ENCODE assay signal across 20 cellular contexts in the genomic region with DNA sequence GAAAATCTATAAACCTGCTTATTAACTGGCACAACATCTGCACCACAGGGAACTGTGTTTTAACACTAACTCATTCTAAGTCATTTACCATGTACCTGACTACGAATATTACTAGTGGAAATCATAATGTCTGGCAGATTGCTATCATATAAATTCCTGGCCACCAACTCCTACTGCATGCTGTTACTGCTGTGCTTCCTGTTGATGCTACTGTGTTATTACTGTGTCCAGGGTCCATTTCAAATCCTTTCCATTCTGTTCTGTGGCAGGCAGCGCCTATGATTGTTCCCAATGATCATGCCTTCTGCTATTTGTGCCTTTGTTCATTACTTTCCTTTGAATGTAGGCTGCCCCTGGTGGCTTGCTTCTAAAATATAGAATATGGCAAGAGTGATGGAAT. TPM values are rescaled to one million over a fixed set of nuclear protein-coding genes. Genes with fewer than 3 reads are reported as not detected.
DNase-seq lines count a peak whose midpoint lies in the region; ATAC-seq and TF ChIP-seq lines count a peak whose summit lies in the region.
"Had no signal": no experiment of that assay in that cellular context is flagged by ENCODE, and none has a peak within 500 bp of the region (broad histone marks: within the 10 kb centered on the region; RNA-seq: fewer than 3 reads in every experiment).

No MANE protein-coding gene starts in this region.

- peaks cover 3% of the 10 kb centered on the region for H3F3A ChIP-seq in SK-N-SH (replicated peaks; ENCODE audit: insufficient read depth)

- H3K36me3 Mint-ChIP-seq in chondrocyte (ENCODE audit: low read depth): peaks cover 3% of the 10 kb centered on the region
- H3K36me3 Mint-ChIP-seq: CD14-positive monocyte had no signal

- TF ChIP-seq CTCF in SK-N-SH (IDR thresholded peaks at IDR 0.05) (peak; percentile 15; the same call in 1 of the 2 replicates), chondrocyte (IDR thresholded peaks at IDR 0.05) (peak; percentile 23)

- 100% methylated on average over 2 of the region's 2 CpGs for WGBS in SK-N-SH (ENCODE audit: low lambda C conversion rate)

- DNase-seq in SK-N-SH: no peak
- DNase-seq in OCI-M1 (lab: John Stamatoyannopoulos, UW): peak; percentile 23
- DNase-seq in chondrocyte (ENCODE audit: low spot score): no peak
- DNase-seq in LoVo (ENCODE audit: low spot score): no peak
- DNase-seq in NK-92 treated with Interleukin-12 subunit alpha and Interleukin-12 subunit beta, amount 100 ng/mL, for 24 hours (lab: John Stamatoyannopoulos, UW): no peak
- DNase-seq: 8988T, GM23248, H9, HFFc6, KBM-7, NCI-H1105, NCI-H146, NCI-H2029, NCI-H446, NCI-H526 had no signal

- no peak overlapping the region for H3K9ac ChIP-seq in SK-N-SH
- H3K9ac ChIP-seq in skeletal muscle tissue (ENCODE audit: low read depth in 1 of 3, low read length in 3 of 3): no peak overlapping the region
- H3K9ac ChIP-seq: GM23248 had no signal

- H3K27ac ChIP-seq in SK-N-SH (ENCODE audit: low read depth in 2 of 2, low read length in 1 of 2): no peak overlapping the region
- H3K27ac ChIP-seq in skeletal muscle tissue (ENCODE audit: low read depth, low read length): peak overlapping the region; percentile 92
- H3K27ac ChIP-seq: GM23248 had no signal

- peaks cover 3% of the 10 kb centered on the region for H3K4me1 Mint-ChIP-seq in chondrocyte (ENCODE audit: low read depth)
- H3K4me1 Mint-ChIP-seq: CD14-positive monocyte, H9 had no signal

- H3K27me3 ChIP-seq in SK-N-SH (ENCODE audit: insufficient read depth) (no peaks in the 10 kb centered on the region), skeletal muscle tissue (ENCODE audit: control insufficient read depth in 3 of 3, insufficient read depth in 3 of 3, low read length in 3 of 3) (no peaks in the 10 kb centered on the region)

- POLR2A ChIA-PET in SK-N-SH (lab: Yijun Ruan, JAX): no interaction called here

- H3K36me3 ChIP-seq in SK-N-SH (replicated peaks in 1 of 2; ENCODE audit: control insufficient read depth in 1 of 2, insufficient read depth in 2 of 2, low read length in 1 of 2) (no peaks in the 10 kb centered on the region), skeletal muscle tissue (ENCODE audit: control insufficient read depth in 3 of 3, insufficient read depth in 3 of 3, low read length in 3 of 3) (no peaks in the 10 kb centered on the region)

- H3K4me3 ChIP-seq in SK-N-SH (ENCODE audit: low read depth in 2 of 2, low read length in 1 of 2) (no peak overlapping the region), skeletal muscle tissue (ENCODE audit: low read length in 3 of 3) (no peak overlapping the region)
- H3K4me3 ChIP-seq: GM12878, GM23248 had no signal

- H3K9me3 ChIP-seq in SK-N-SH (no peaks in the 10 kb centered on the region), skeletal muscle tissue (ENCODE audit: control insufficient read depth in 3 of 3, low read length in 3 of 3) (no peaks in the 10 kb centered on the region)

- H3K27me3 Mint-ChIP-seq in chondrocyte (ENCODE audit: low read depth): no peaks in the 10 kb centered on the region

- H3K4me1 ChIP-seq in SK-N-SH (ENCODE audit: control insufficient read depth in 1 of 2, insufficient read depth in 2 of 2, low read depth in 1 of 2, low read length in 1 of 2) (no peaks in the 10 kb centered on the region; a peak in 1 of 4 replicates), skeletal muscle tissue (ENCODE audit: control insufficient read depth in 3 of 3, insufficient read depth in 3 of 3, low read length in 3 of 3) (peaks cover 4 to 19% (median 5%) of the 10 kb centered on the region in 3 donors)

- no peak for TF ChIP-seq EP300 in SK-N-SH (IDR thresholded peaks at IDR 0.05; ENCODE audit: borderline replicate concordance in 1 of 2, low read depth in 1 of 2, low read length in 1 of 2)

- no peak for TF ChIP-seq RAD21 in SK-N-SH (IDR thresholded peaks at IDR 0.05; ENCODE audit: low read length)

- no peaks in the 10 kb centered on the region for H4K20me1 ChIP-seq in SK-N-SH (ENCODE audit: insufficient read depth)

- no peak overlapping the region for H3K4me3 Mint-ChIP-seq in chondrocyte (ENCODE audit: unreplicated experiment)
- H3K4me3 Mint-ChIP-seq: CD14-positive monocyte, H9, HFFc6 had no signal

- CTCF ChIA-PET in SK-N-SH (lab: Yijun Ruan, JAX): interaction anchor here (1.1 to 1.7 kb wide), 2 partner anchors 10 to 190 kb away, joined by 3 to 9 read pairs; no protein-coding TSS in a partner anchor

- no peaks in the 10 kb centered on the region for H3K9me2 ChIP-seq in SK-N-SH

- H3K27ac Mint-ChIP-seq in chondrocyte (ENCODE audit: unreplicated experiment): no peak overlapping the region
- H3K27ac Mint-ChIP-seq: CD14-positive monocyte, H9, HFFc6 had no signal

- ATAC-seq in SK-N-SH treated with all-trans-retinoic acid at 6 μM for 48 hours (no peak), GM19467 (IDR thresholded peaks at IDR 0.05; ENCODE audit: unreplicated experiment) (no peak)
- ATAC-seq: GM12878 had no signal

- H3K9me3 Mint-ChIP-seq in chondrocyte (ENCODE audit: low read depth): no peaks in the 10 kb centered on the region
- H3K9me3 Mint-ChIP-seq: H9, HFFc6 had no signal

- no peak overlapping the region for H3K4me2 ChIP-seq in SK-N-SH

- no peaks in the 10 kb centered on the region for H3K79me2 ChIP-seq in SK-N-SH (ENCODE audit: insufficient read depth)

- H2AFZ ChIP-seq in SK-N-SH (ENCODE audit: low read depth): no peak overlapping the region
- H2AFZ ChIP-seq: GM23248 had no signal

TF ChIP-seq in SK-N-SH, 30 proteins besides CTCF, POLR2A, EP300 and RAD21 (continues in another document):
- TF ChIP-seq, protein P1, sequence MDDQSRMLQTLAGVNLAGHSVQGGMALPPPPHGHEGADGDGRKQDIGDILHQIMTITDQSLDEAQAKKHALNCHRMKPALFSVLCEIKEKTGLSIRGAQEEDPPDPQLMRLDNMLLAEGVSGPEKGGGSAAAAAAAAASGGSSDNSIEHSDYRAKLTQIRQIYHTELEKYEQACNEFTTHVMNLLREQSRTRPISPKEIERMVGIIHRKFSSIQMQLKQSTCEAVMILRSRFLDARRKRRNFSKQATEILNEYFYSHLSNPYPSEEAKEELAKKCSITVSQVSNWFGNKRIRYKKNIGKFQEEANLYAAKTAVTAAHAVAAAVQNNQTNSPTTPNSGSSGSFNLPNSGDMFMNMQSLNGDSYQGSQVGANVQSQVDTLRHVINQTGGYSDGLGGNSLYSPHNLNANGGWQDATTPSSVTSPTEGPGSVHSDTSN (IDR thresholded peaks at IDR 0.05): no peak
- TF ChIP-seq, protein P2, sequence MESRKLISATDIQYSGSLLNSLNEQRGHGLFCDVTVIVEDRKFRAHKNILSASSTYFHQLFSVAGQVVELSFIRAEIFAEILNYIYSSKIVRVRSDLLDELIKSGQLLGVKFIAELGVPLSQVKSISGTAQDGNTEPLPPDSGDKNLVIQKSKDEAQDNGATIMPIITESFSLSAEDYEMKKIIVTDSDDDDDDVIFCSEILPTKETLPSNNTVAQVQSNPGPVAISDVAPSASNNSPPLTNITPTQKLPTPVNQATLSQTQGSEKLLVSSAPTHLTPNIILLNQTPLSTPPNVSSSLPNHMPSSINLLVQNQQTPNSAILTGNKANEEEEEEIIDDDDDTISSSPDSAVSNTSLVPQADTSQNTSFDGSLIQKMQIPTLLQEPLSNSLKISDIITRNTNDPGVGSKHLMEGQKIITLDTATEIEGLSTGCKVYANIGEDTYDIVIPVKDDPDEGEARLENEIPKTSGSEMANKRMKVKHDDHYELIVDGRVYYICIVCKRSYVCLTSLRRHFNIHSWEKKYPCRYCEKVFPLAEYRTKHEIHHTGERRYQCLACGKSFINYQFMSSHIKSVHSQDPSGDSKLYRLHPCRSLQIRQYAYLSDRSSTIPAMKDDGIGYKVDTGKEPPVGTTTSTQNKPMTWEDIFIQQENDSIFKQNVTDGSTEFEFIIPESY (IDR thresholded peaks at IDR 0.05; ENCODE audit: borderline replicate concordance, low read depth): no peak
- TF ChIP-seq CHD2 (IDR thresholded peaks at IDR 0.05; ENCODE audit: low read length, partially characterized antibody) (no peak), POLR2AphosphoS5 (IDR thresholded peaks at IDR 0.05; ENCODE audit: low read depth, low read length) (no peak)

TF ChIP-seq in SK-N-SH treated with all-trans-retinoic acid at 6 μM for 48 hours, 23 proteins besides CTCF, POLR2A, EP300 and RAD21 (continues in another document):
- TF ChIP-seq CSDC2 (CRISPR knock-in tag; IDR thresholded peaks at IDR 0.05): no peak
- TF ChIP-seq, protein P3, sequence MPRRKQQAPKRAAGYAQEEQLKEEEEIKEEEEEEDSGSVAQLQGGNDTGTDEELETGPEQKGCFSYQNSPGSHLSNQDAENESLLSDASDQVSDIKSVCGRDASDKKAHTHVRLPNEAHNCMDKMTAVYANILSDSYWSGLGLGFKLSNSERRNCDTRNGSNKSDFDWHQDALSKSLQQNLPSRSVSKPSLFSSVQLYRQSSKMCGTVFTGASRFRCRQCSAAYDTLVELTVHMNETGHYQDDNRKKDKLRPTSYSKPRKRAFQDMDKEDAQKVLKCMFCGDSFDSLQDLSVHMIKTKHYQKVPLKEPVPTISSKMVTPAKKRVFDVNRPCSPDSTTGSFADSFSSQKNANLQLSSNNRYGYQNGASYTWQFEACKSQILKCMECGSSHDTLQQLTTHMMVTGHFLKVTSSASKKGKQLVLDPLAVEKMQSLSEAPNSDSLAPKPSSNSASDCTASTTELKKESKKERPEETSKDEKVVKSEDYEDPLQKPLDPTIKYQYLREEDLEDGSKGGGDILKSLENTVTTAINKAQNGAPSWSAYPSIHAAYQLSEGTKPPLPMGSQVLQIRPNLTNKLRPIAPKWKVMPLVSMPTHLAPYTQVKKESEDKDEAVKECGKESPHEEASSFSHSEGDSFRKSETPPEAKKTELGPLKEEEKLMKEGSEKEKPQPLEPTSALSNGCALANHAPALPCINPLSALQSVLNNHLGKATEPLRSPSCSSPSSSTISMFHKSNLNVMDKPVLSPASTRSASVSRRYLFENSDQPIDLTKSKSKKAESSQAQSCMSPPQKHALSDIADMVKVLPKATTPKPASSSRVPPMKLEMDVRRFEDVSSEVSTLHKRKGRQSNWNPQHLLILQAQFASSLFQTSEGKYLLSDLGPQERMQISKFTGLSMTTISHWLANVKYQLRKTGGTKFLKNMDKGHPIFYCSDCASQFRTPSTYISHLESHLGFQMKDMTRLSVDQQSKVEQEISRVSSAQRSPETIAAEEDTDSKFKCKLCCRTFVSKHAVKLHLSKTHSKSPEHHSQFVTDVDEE (CRISPR knock-in tag; IDR thresholded peaks at IDR 0.05): no peak
- no peak for TF ChIP-seq RARB (CRISPR knock-in tag; IDR thresholded peaks at IDR 0.05)
- no peak for TF ChIP-seq ZNF565 (CRISPR knock-in tag; conservative IDR thresholded peaks at IDR 0.05; ENCODE audit: low read depth)
- no peak for TF ChIP-seq ZFP3 (CRISPR knock-in tag; IDR thresholded peaks at IDR 0.05)
- no peak for TF ChIP-seq ZFP30 (CRISPR knock-in tag; IDR thresholded peaks at IDR 0.05)
- TF ChIP-seq BACH2 (CRISPR knock-in tag; IDR thresholded peaks at IDR 0.05; ENCODE audit: borderline replicate concordance): no peak

RNA-seq across cellular contexts. Expression of a gene that starts 4.7 kb away (rescaled TPM):
- polyA plus RNA-seq in SK-N-SH (2012; rRNA removed): 17.2 and 22.9 TPM in 2 replicates
- polyA plus RNA-seq in SK-N-SH (2012; cell fraction: cytosol; rRNA removed): 25.3 and 25.6 TPM in 2 replicates
- 20.2 and 35.9 TPM in 2 replicates for polyA plus RNA-seq in SK-N-SH (2012; cell fraction: nucleus; rRNA removed)
- 29.2 to 37.3 TPM (median 29.4 TPM) in 3 replicates for total RNA-seq in chondrocyte
- total RNA-seq in skeletal muscle tissue: 32.9 TPM
